Comparison of ENCODE assay signal across 11 cellular contexts in the genomic region with DNA sequence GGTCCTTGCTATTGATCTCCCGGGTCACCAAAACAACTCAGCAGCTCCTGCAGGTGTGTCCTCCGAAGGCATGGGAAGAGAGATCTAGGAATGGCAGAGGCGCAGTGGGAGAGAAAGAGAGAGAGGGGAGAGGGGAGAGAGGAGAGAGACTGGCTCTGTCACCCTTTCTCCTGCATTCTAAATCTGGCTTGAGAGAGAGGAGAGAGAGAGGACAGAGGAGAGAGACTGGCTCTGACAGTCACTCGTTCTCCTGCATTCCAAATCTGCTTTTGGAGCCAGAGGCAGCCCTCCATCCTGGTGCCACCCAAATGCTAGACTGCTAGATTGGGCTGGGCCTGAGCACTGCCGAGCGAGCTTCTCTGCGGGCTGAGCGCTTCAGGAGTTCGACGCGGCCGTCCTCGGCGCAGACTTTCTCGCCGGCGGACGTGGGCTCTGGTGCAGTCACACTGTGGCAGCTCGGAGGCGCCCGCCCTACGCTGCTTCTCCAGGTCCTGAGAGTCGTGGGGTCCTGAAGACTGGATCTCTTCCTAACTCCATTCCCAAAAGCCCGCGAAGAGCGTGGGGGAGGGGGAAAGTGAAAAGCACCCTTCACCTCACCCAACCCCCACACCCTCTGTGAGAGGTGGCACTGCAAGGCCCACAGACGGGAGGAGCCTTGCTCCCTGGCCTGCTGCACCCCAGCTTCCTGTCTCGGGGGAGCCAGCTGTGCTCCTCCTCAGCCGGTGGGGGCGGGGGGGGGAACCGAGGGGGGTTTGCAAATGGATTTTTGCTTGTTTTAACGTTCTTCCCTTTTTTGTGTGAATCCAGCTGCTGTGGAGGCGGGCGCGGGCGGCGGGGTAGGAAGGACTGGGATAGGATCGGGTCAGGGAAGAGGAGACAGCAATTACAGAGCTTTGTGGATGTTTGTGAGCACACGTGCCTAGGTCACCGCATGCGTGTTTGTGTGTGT.
DNase-seq lines count a peak whose midpoint lies in the region; ATAC-seq, FAIRE-seq and TF ChIP-seq lines count a peak whose summit lies in the region.
"Had no signal": no experiment of that assay in that cellular context is flagged by ENCODE, and none has a peak within 500 bp of the region (broad histone marks: within the 10 kb centered on the region; RNA-seq: fewer than 3 reads in every experiment).

No MANE protein-coding gene starts in this region.

- H2AFZ ChIP-seq in H9 (ENCODE audit: low read length), result no peak overlapping the region
- H2AFZ ChIP-seq in GM12878 (ENCODE audit: control insufficient read depth, low read depth, low read length), result peak overlapping the region; percentile 56

- no TSS peak for BruUV-seq in GM12878 (replicated peaks; lab: Mats Ljungman, UMichigan)

- H3K79me2 ChIP-seq in H9 (ENCODE audit: insufficient read depth, low read length) (no peaks in the 10 kb centered on the region), GM12878 (ENCODE audit: control insufficient read depth, insufficient read depth, low read length) (no peaks in the 10 kb centered on the region), mesendoderm (ENCODE audit: control insufficient read depth, insufficient read depth, low read length) (no peaks in the 10 kb centered on the region)

- in situ Hi-C loops in GM12878 (cut with MboI), result loop anchor here (25.0 kb wide), 1 partner anchor 1009 kb away; no protein-coding TSS in a partner anchor

- H4K8ac ChIP-seq in H9 (replicated peaks; ENCODE audit: insufficient read length, low read depth, low read length) (no peak overlapping the region), mesendoderm (ENCODE audit: low read depth, low read length) (no peak overlapping the region)

- H3K4me3 Mint-ChIP-seq in CD8-positive, alpha-beta T cell, result peak overlapping the region; percentile 27
- H3K4me3 Mint-ChIP-seq in H9, result peak overlapping the region; percentile 60 to 77
- H3K4me3 Mint-ChIP-seq: activated T-cell treated with anti-CD3 and anti-CD28 coated beads, Interleukin-2, amount 50 U/mL, for 4 hours had no signal

- H3K27ac Mint-ChIP-seq in CD8-positive, alpha-beta T cell, result no peak overlapping the region
- peak overlapping the region in 1 of 3 experiments; percentile 2; a peak in 1 of 7 replicates for H3K27ac Mint-ChIP-seq in H9
- H3K27ac Mint-ChIP-seq: CD4-positive, CD25-positive, alpha-beta regulatory T cell had no signal

- no peak overlapping the region for H3K27ac ChIP-seq in CD8-positive, alpha-beta T cell (ENCODE audit: low read depth, low read length)
- H3K27ac ChIP-seq in H9 (ENCODE audit: insufficient read length, low read depth, low read length) (no peak overlapping the region), GM12878 (ENCODE audit: control insufficient read depth, insufficient read depth) (no peak overlapping the region), mesendoderm (ENCODE audit: low read depth, low read length) (no peak overlapping the region), ovary (no peak overlapping the region)

- H3K4me3 ChIP-seq in CD8-positive, alpha-beta T cell (ENCODE audit: low read depth, low read length), result no peak overlapping the region
- H3K4me3 ChIP-seq in GM12878 (peak overlapping the region; percentile 37; the same call in 1 of the 2 replicates), mesendoderm (ENCODE audit: low read length) (peak overlapping the region; percentile 1), ovary (no peak overlapping the region)

- TF ChIP-seq RAD21 in GM12878 (IDR thresholded peaks at IDR 0.05; ENCODE audit: insufficient read depth, low read depth, low read length), result no peak

- H3T11ph ChIP-seq in H9 (ENCODE audit: low read length), result no peak overlapping the region

- H3K4me1 ChIP-seq in CD8-positive, alpha-beta T cell (ENCODE audit: insufficient read depth, low read length), result peaks cover 7% of the 10 kb centered on the region
- H3K4me1 ChIP-seq in H9 (ENCODE audit: insufficient read depth, low read length) (no peaks in the 10 kb centered on the region), GM12878 (ENCODE audit: control insufficient read depth, insufficient read depth, low read length) (0 out of 2 replicates have a peak, but pooled peaks cover 4% of the 10 kb centered on the region), mesendoderm (ENCODE audit: control insufficient read depth, low read depth, low read length) (peaks cover 2% of the 10 kb centered on the region), ovary (ENCODE audit: insufficient read depth) (no peaks in the 10 kb centered on the region)

- POLR2A ChIA-PET in CD8-positive, alpha-beta T cell (lab: Charles Lee), result no interaction called here
- POLR2A ChIA-PET in GM12878 (lab: Charles Lee), result interaction anchor here (0.6 kb wide), 1 partner anchor 1182 kb away, joined by 4 read pairs; no protein-coding TSS in a partner anchor

- H2BK15ac ChIP-seq in H9 (ENCODE audit: low read depth, low read length) (no peak overlapping the region; the same call in 1 of the 2 replicates), mesendoderm (replicated peaks; ENCODE audit: low read depth) (no peak overlapping the region)

- H3K36me3 ChIP-seq in CD8-positive, alpha-beta T cell (ENCODE audit: insufficient read depth, low read length), result no peaks in the 10 kb centered on the region
- H3K36me3 ChIP-seq in GM12878 (ENCODE audit: control insufficient read depth in 2 of 2, insufficient read depth in 2 of 2, low read length in 1 of 2) (no peaks in the 10 kb centered on the region), mesendoderm (ENCODE audit: control insufficient read depth, insufficient read depth, low read length) (no peaks in the 10 kb centered on the region), ovary (no peaks in the 10 kb centered on the region)

- RAD21 ChIA-PET in GM12878 (lab: Charles Lee; ENCODE audit: unreplicated experiment), result interaction anchor here (0.8 to 1.5 kb wide), 4 partner anchors 57 to 376 kb away, joined by 3 to 9 read pairs (median 5); no protein-coding TSS in a partner anchor

- H3K4me1 Mint-ChIP-seq in CD8-positive, alpha-beta T cell (ENCODE audit: low read depth), result peaks cover 15% of the 10 kb centered on the region
- peaks cover 40 to 53% of the 10 kb centered on the region in 2 experiments for H3K4me1 Mint-ChIP-seq in H9

- TF ChIP-seq CTCF in CD8-positive, alpha-beta T cell (IDR thresholded peaks at IDR 0.05), result no peak
- no peak for TF ChIP-seq CTCF in H9 (conservative IDR thresholded peaks at IDR 0.05)
- TF ChIP-seq CTCF in GM12878 (IDR thresholded peaks at IDR 0.05 in 2 of 3, conservative IDR thresholded peaks at IDR 0.05 in 1 of 3; ENCODE audit: control insufficient read depth in 2 of 3, extremely low read depth in 1 of 3, insufficient read depth in 1 of 3, low read depth in 3 of 3, low read length in 3 of 3), result no peak
- TF ChIP-seq CTCF in ovary (IDR thresholded peaks at IDR 0.05), result no peak

- TF ChIP-seq POLR2A in GM12878 (IDR thresholded peaks at IDR 0.05; ENCODE audit: low read depth, low read length), result no peak
- TF ChIP-seq POLR2A in ovary (IDR thresholded peaks at IDR 0.05), result no peak

- H2AK5ac ChIP-seq in H9 (ENCODE audit: insufficient read length, low read length), result no peak overlapping the region
- no peak overlapping the region for H2AK5ac ChIP-seq in mesendoderm (ENCODE audit: low read length)

- no peak overlapping the region for H4K91ac ChIP-seq in H9 (ENCODE audit: insufficient read length, low read depth, low read length)

- H3K18ac ChIP-seq in H9 (ENCODE audit: insufficient read length, low read depth, low read length) (no peak overlapping the region), mesendoderm (ENCODE audit: low read length) (no peak overlapping the region)

- H4K20me1 ChIP-seq in H9 (ENCODE audit: control insufficient read depth, insufficient read depth, insufficient read length), result no peaks in the 10 kb centered on the region
- H4K20me1 ChIP-seq in GM12878 (ENCODE audit: control insufficient read depth, insufficient read depth), result no peaks in the 10 kb centered on the region

- H3K9ac ChIP-seq in H9 (ENCODE audit: extremely low read depth, insufficient read length, low read length), result no peak overlapping the region
- no peak overlapping the region for H3K9ac ChIP-seq in GM12878 (ENCODE audit: control insufficient read depth, insufficient read depth, low read length)
- H3K9ac ChIP-seq in mesendoderm (ENCODE audit: low read length), result peak overlapping the region; percentile 39

- no peaks in the 10 kb centered on the region for H3K79me1 ChIP-seq in H9 (ENCODE audit: insufficient read depth, low read depth, low read length, poor library complexity, severe bottlenecking)
- no peaks in the 10 kb centered on the region for H3K79me1 ChIP-seq in mesendoderm (ENCODE audit: low read length)

- H4K5ac ChIP-seq in H9 (ENCODE audit: insufficient read length, low read depth, low read length) (no peak overlapping the region), mesendoderm (ENCODE audit: low read length) (no peak overlapping the region)

- no peak overlapping the region for H2BK20ac ChIP-seq in H9 (ENCODE audit: low read depth, low read length, poor library complexity, severe bottlenecking)

- ATAC-seq in CD8-positive, alpha-beta T cell, result no peak
- ATAC-seq in GM12878, result peak; percentile 71

- peak overlapping the region; percentile 47 for H3K4me2 ChIP-seq in H9 (ENCODE audit: insufficient read depth, insufficient read length, low read length)
- H3K4me2 ChIP-seq in GM12878 (ENCODE audit: control insufficient read depth, insufficient read depth), result peak overlapping the region; percentile 69
- peak overlapping the region; percentile 66 for H3K4me2 ChIP-seq in mesendoderm (ENCODE audit: low read length)

- H3K9me3 ChIP-seq in CD8-positive, alpha-beta T cell (ENCODE audit: low read length), result no peaks in the 10 kb centered on the region
- H3K9me3 ChIP-seq in H9 (ENCODE audit: control insufficient read depth, low read depth, low read length) (no peaks in the 10 kb centered on the region), GM12878 (replicated peaks; ENCODE audit: control insufficient read depth, insufficient read depth, low read length) (no peaks in the 10 kb centered on the region), ovary (no peaks in the 10 kb centered on the region)

- no peak overlapping the region for H2BK12ac ChIP-seq in H9 (ENCODE audit: insufficient read length, low read depth, low read length)

- no peaks in the 10 kb centered on the region for H3K36me3 Mint-ChIP-seq in CD8-positive, alpha-beta T cell
- H3K36me3 Mint-ChIP-seq in H9 (ENCODE audit: insufficient read depth in 1 of 3, low read depth in 3 of 3), result no peaks in the 10 kb centered on the region
- H3K36me3 Mint-ChIP-seq: CD4-positive, CD25-positive, alpha-beta regulatory T cell had no signal

- WGBS in H9 (ENCODE audit: extremely low coverage, insufficient read length, low lambda C conversion rate), result no CpG with 5 or more reads among the region's 41 CpGs
- 26% methylated on average over 40 of the region's 41 CpGs for WGBS in GM12878 (ENCODE audit: insufficient coverage, insufficient replicate concordance, low lambda C conversion rate, missing lambda C conversion rate)
- no CpG with 5 or more reads among the region's 41 CpGs for WGBS in mesendoderm (ENCODE audit: extremely low coverage, insufficient coverage, low lambda C conversion rate)
- WGBS in ovary, 3 donors, result 59 to 64% (median 61%) methylated on average over 41 of the region's 41 CpGs

- SMC1A ChIA-PET in GM12878 (lab: Charles Lee; ENCODE audit: uncharacterized antibody, unreplicated experiment), result interaction anchor here (0.6 to 11.0 kb wide), 9 partner anchors 47 to 1358 kb away, joined by 3 to 130 read pairs (median 3); a partner anchor contains a TSS

- H3K14ac ChIP-seq in H9 (ENCODE audit: insufficient read depth, low read length), result no peak overlapping the region

- no peak overlapping the region for H3K56ac ChIP-seq in H9 (ENCODE audit: insufficient read length, low read depth, low read length)
- peak overlapping the region; percentile 70 for H3K56ac ChIP-seq in mesendoderm (ENCODE audit: low read length)

- H3K4ac ChIP-seq in H9 (ENCODE audit: low read depth, low read length) (no peak overlapping the region), mesendoderm (ENCODE audit: low read depth, low read length) (no peak overlapping the region)

- FAIRE-seq in GM12878 (lab: Jason Lieb, UNC), result no peak

- no peak overlapping the region for H3K23ac ChIP-seq in H9 (ENCODE audit: insufficient read length, low read depth, low read length)
- no peak overlapping the region for H3K23ac ChIP-seq in mesendoderm (ENCODE audit: low read length)

- H3K23me2 ChIP-seq in H9 (ENCODE audit: insufficient read length, low read depth, low read length, poor library complexity, severe bottlenecking), result peaks cover 24% of the 10 kb centered on the region

- H2BK5ac ChIP-seq in H9 (ENCODE audit: insufficient read length, low read length) (no peak overlapping the region), mesendoderm (ENCODE audit: low read length) (no peak overlapping the region)

- CTCF ChIA-PET in CD8-positive, alpha-beta T cell (lab: Charles Lee), result no interaction called here
- CTCF ChIA-PET in GM12878 (lab: Yijun Ruan, JAX), result interaction anchor here (0.6 to 1.9 kb wide), 10 partner anchors 8 to 498 kb away, joined by 3 to 7 read pairs (median 3); no protein-coding TSS in a partner anchor

- H3K27me3 Mint-ChIP-seq in CD8-positive, alpha-beta T cell (ENCODE audit: low read depth), result peaks cover 66% of the 10 kb centered on the region
- H3K27me3 Mint-ChIP-seq in H9 (ENCODE audit: low read depth), result peaks cover 94% of the 10 kb centered on the region

- no peak for DNase-seq in CD8-positive, alpha-beta T cell
- DNase-seq in H9 (no peak), GM12878 (ENCODE audit: low read depth, low spot score) (no peak), mesendoderm (peak; percentile 70), NCI-H1417 treated with DMSO at 0.1 percent for 48 hours (lab: John Stamatoyannopoulos, UW) (no peak), ovary (no peak), D341Med (ENCODE audit: low spot score) (no peak), OCI-M2 (lab: John Stamatoyannopoulos, UW; ENCODE audit: unreplicated experiment) (no peak)
- DNase-seq: activated T-cell treated with anti-CD3 and anti-CD28 coated beads, Interleukin-2, amount 50 U/mL, for 4 hours; CD4-positive, CD25-positive, alpha-beta regulatory T cell; effector CD8-positive, alpha-beta T cell had no signal

- intact Hi-C loops in CD8-positive, alpha-beta T cell (cut with DNase I, micrococcal nuclease), result no loop called here
- intact Hi-C loops in GM12878 (cut with micrococcal nuclease; ENCODE audit: unreplicated experiment) (no loop called here), ovary (cut with DNase I) (no loop called here)

- no peaks in the 10 kb centered on the region for H3K9me3 Mint-ChIP-seq in CD8-positive, alpha-beta T cell
- H3K9me3 Mint-ChIP-seq in H9, result peaks cover 0 to 4% of the 10 kb centered on the region in 2 experiments; a peak in 1 of 5 replicates
- H3K9me3 Mint-ChIP-seq: activated T-cell treated with anti-CD3 and anti-CD28 coated beads, Interleukin-2, amount 50 U/mL, for 4 hours had no signal

- TF ChIP-seq EP300 in GM12878 (IDR thresholded peaks at IDR 0.05; ENCODE audit: borderline replicate concordance in 1 of 2, control insufficient read depth in 1 of 2, low read depth in 2 of 2, low read length in 2 of 2) (no peak), ovary (IDR thresholded peaks at IDR 0.05) (no peak)

- H2BK120ac ChIP-seq in H9 (ENCODE audit: low read depth, low read length, poor library complexity, severe bottlenecking) (no peak overlapping the region), mesendoderm (ENCODE audit: low read depth, low read length) (no peak overlapping the region)

- peaks cover 43% of the 10 kb centered on the region for H3K27me3 ChIP-seq in CD8-positive, alpha-beta T cell (ENCODE audit: insufficient read depth, low read length)
- H3K27me3 ChIP-seq in H9 (ENCODE audit: insufficient read depth, low read length) (peaks cover 48% of the 10 kb centered on the region), GM12878 (replicated peaks in 1 of 2; ENCODE audit: control insufficient read depth in 2 of 2, insufficient read depth in 2 of 2, low read length in 1 of 2) (peaks cover 9 to 29% of the 10 kb centered on the region in 2 experiments), mesendoderm (ENCODE audit: insufficient read depth, low read length, poor library complexity) (peaks cover 43% of the 10 kb centered on the region), ovary (no peaks in the 10 kb centered on the region)

Comparison
In these comparisons a context has a peak if more than half of its experiments do, and no peak if none do; other contexts are left out.
1. H3K4me3 ChIP-seq: peak in GM12878 (single experiment) and mesendoderm (single experiment); none in CD8-positive, alpha-beta T cell (single experiment) and ovary (single experiment).
2. Peak in every context shown above with its lines, with median percentiles within 50 percentile points of each other: H3K4me2 ChIP-seq.